ENCODE assay signal across 8 cellular contexts in genomic region chr5:132751444-132751843, GRCh38. TPM values are rescaled to one million over a fixed set of nuclear protein-coding genes. Genes with fewer than 3 reads are reported as not detected.
A peak's percentile ranks its signal among the peaks of the same experiment; 100 is the strongest.
DNase-seq lines count a peak whose midpoint lies in the region; ATAC-seq, FAIRE-seq and TF ChIP-seq lines count a peak whose summit lies in the region.
"Had no signal": no experiment of that assay in that cellular context is flagged by ENCODE, and none has a peak within 500 bp of the region (broad histone marks: within the 10 kb centered on the region; RNA-seq: fewer than 3 reads in every experiment).

No MANE protein-coding gene starts in this region.

- CTCF ChIA-PET in HEK293 (lab: Yijun Ruan, JAX), result interaction anchor here (0.6 to 1.0 kb wide), 3 partner anchors 14 to 1288 kb away, joined by 3 read pairs; partner anchors contain the start of gene KIF3A

- no peaks in the 10 kb centered on the region for H3K27me3 Mint-ChIP-seq in activated T-cell treated with anti-CD3 and anti-CD28 coated beads, Interleukin-2, amount 50 U/mL, for 72 hours (ENCODE audit: low read depth)
- peaks cover 5% of the 10 kb centered on the region for H3K27me3 Mint-ChIP-seq in osteocyte (ENCODE audit: unreplicated experiment)

- no peak overlapping the region for H3K27ac ChIP-seq in HEK293 (ENCODE audit: extremely low read depth, low read depth, low read length)
- H3K27ac ChIP-seq in gastrocnemius medialis, result no peak overlapping the region
- H3K27ac ChIP-seq in upper lobe of right lung, result no peak overlapping the region
- H3K27ac ChIP-seq: hepatocyte had no signal

- DNase-seq in GM18507 (ENCODE audit: extremely low spot score, insufficient read length, low read depth) (no peak), gastrocnemius medialis (peak; percentile 52 to 65), osteocyte (ENCODE audit: extremely low spot score, unreplicated experiment) (no peak), upper lobe of right lung (no peak)
- DNase-seq in activated T-cell treated with anti-CD3 and anti-CD28 coated beads, Interleukin-2, amount 50 U/mL, for 72 hours, result peak; percentile 49 to 51

- peaks cover 8 to 18% (median 15%) of the 10 kb centered on the region in 3 donors for H3K27me3 ChIP-seq in gastrocnemius medialis
- peaks cover 14% of the 10 kb centered on the region for H3K27me3 ChIP-seq in upper lobe of right lung

- H3K27ac Mint-ChIP-seq in activated T-cell treated with anti-CD3 and anti-CD28 coated beads, Interleukin-2, amount 50 U/mL, for 72 hours, result peak overlapping the region; percentile 95
- H3K27ac Mint-ChIP-seq in osteocyte (ENCODE audit: unreplicated experiment), result no peak overlapping the region

- H3K36me3 ChIP-seq in HEK293 (ENCODE audit: control insufficient read depth in 2 of 2, insufficient read depth in 1 of 2, low read length in 2 of 2) (peaks cover 0 to 4% of the 10 kb centered on the region in 2 experiments; a peak in 1 of 3 replicates), gastrocnemius medialis (no peaks in the 10 kb centered on the region), upper lobe of right lung (no peaks in the 10 kb centered on the region)

- intact Hi-C loops in gastrocnemius medialis (cut with DNase I; ENCODE audit: low total_unique reads), result no loop called here
- intact Hi-C loops in upper lobe of right lung (cut with DNase I), result no loop called here

- POLR2A ChIA-PET in HEK293 (lab: Yijun Ruan, JAX), result no interaction called here

- no peak for TF ChIP-seq CTCF in HEK293 (tag by site-specific recombination; IDR thresholded peaks at IDR 0.05)
- TF ChIP-seq CTCF in gastrocnemius medialis (IDR thresholded peaks at IDR 0.05 in 4 of 5, conservative IDR thresholded peaks at IDR 0.05 in 1 of 5), result no peak
- no peak for TF ChIP-seq CTCF in osteocyte (IDR thresholded peaks at IDR 0.05)
- no peak for TF ChIP-seq CTCF in upper lobe of right lung (IDR thresholded peaks at IDR 0.05)

- H3K9me3 ChIP-seq in HEK293 (ENCODE audit: control insufficient read depth, insufficient read depth, low read depth, low read length) (no peaks in the 10 kb centered on the region), gastrocnemius medialis (no peaks in the 10 kb centered on the region), upper lobe of right lung (no peaks in the 10 kb centered on the region)

- ATAC-seq in activated T-cell treated with anti-CD3 and anti-CD28 coated beads, Interleukin-2, amount 50 U/mL, for 72 hours (replicated peaks in 1 of 2), result peak; percentile 56 to 57
- ATAC-seq in gastrocnemius medialis (peak; percentile 69 to 70), GM19324 (IDR thresholded peaks at IDR 0.05; ENCODE audit: low FRiP score, unreplicated experiment) (no peak), upper lobe of right lung (no peak)

- no peaks in the 10 kb centered on the region for H3K4me1 ChIP-seq in HEK293 (ENCODE audit: control insufficient read depth, insufficient read depth, low read length)
- peaks cover 0 to 2% of the 10 kb centered on the region in 2 donors for H3K4me1 ChIP-seq in gastrocnemius medialis
- peaks cover 6% of the 10 kb centered on the region for H3K4me1 ChIP-seq in upper lobe of right lung

- peaks cover 48% of the 10 kb centered on the region for H3K4me1 Mint-ChIP-seq in activated T-cell treated with anti-CD3 and anti-CD28 coated beads, Interleukin-2, amount 50 U/mL, for 72 hours (ENCODE audit: low read depth)
- H3K4me1 Mint-ChIP-seq in osteocyte (ENCODE audit: unreplicated experiment), result peaks cover 20% of the 10 kb centered on the region

- in situ Hi-C loops in gastrocnemius medialis (cut with MboI; ENCODE audit: low sequenced_read_pairs in 4 of 4), result no loop called here

- no peak for TF ChIP-seq POLR2A in gastrocnemius medialis (IDR thresholded peaks at IDR 0.05)

- FAIRE-seq in GM18507 (lab: Jason Lieb, UNC), result peak; percentile 97

- no peak overlapping the region for H3K4me3 ChIP-seq in HEK293 (ENCODE audit: low read depth, low read length)
- H3K4me3 ChIP-seq in gastrocnemius medialis, result no peak overlapping the region
- no peak overlapping the region for H3K4me3 ChIP-seq in upper lobe of right lung
- H3K4me3 ChIP-seq: hepatocyte had no signal

- no peaks in the 10 kb centered on the region for H3K36me3 Mint-ChIP-seq in activated T-cell treated with anti-CD3 and anti-CD28 coated beads, Interleukin-2, amount 50 U/mL, for 72 hours (ENCODE audit: insufficient read depth in 2 of 2)
- H3K36me3 Mint-ChIP-seq in osteocyte (ENCODE audit: unreplicated experiment), result peaks cover 6% of the 10 kb centered on the region

- no peaks in the 10 kb centered on the region for H3K9me3 Mint-ChIP-seq in activated T-cell treated with anti-CD3 and anti-CD28 coated beads, Interleukin-2, amount 50 U/mL, for 72 hours
- no peaks in the 10 kb centered on the region for H3K9me3 Mint-ChIP-seq in osteocyte (ENCODE audit: unreplicated experiment)

- H3K4me3 Mint-ChIP-seq in activated T-cell treated with anti-CD3 and anti-CD28 coated beads, Interleukin-2, amount 50 U/mL, for 72 hours, result peak overlapping the region; percentile 9 to 81
- no peak overlapping the region for H3K4me3 Mint-ChIP-seq in osteocyte (ENCODE audit: unreplicated experiment)

TF ChIP-seq in HEK293, 187 proteins besides CTCF, POLR2A, EP300 and RAD21 (continues in another document):
- TF ChIP-seq ZNF366 (tag by site-specific recombination; conservative IDR thresholded peaks at IDR 0.05) (no peak), BCL11A (tag by site-specific recombination; IDR thresholded peaks at IDR 0.05; ENCODE audit: low read depth) (no peak), ZNF76 (tag by site-specific recombination; IDR thresholded peaks at IDR 0.05; ENCODE audit: borderline replicate concordance, low read depth) (no peak), ZBTB17 (tag by site-specific recombination; IDR thresholded peaks at IDR 0.05) (peak; percentile 72; the same call in 1 of the 2 replicates), AEBP2 (tag by site-specific recombination; IDR thresholded peaks at IDR 0.05; ENCODE audit: borderline replicate concordance) (no peak), KLF9 (tag by site-specific recombination; IDR thresholded peaks at IDR 0.05; ENCODE audit: low read depth) (no peak), ZNF549 (tag by site-specific recombination; IDR thresholded peaks at IDR 0.05) (no peak), ZNF48 (tag by site-specific recombination; IDR thresholded peaks at IDR 0.05) (no peak), ZNF707 (tag by site-specific recombination; IDR thresholded peaks at IDR 0.05) (no peak), ZNF664 (tag by site-specific recombination; IDR thresholded peaks at IDR 0.05) (no peak), ZFP37 (tag by site-specific recombination; IDR thresholded peaks at IDR 0.05) (no peak), ZNF660 (tag by site-specific recombination; IDR thresholded peaks at IDR 0.05) (no peak), ZNF555 (tag by site-specific recombination; conservative IDR thresholded peaks at IDR 0.05) (no peak)
- TF ChIP-seq, protein P1, sequence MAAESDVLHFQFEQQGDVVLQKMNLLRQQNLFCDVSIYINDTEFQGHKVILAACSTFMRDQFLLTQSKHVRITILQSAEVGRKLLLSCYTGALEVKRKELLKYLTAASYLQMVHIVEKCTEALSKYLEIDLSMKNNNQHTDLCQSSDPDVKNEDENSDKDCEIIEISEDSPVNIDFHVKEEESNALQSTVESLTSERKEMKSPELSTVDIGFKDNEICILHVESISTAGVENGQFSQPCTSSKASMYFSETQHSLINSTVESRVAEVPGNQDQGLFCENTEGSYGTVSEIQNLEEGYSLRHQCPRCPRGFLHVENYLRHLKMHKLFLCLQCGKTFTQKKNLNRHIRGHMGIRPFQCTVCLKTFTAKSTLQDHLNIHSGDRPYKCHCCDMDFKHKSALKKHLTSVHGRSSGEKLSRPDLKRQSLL (tag by site-specific recombination; IDR thresholded peaks at IDR 0.05), result no peak
- TF ChIP-seq, protein P2, sequence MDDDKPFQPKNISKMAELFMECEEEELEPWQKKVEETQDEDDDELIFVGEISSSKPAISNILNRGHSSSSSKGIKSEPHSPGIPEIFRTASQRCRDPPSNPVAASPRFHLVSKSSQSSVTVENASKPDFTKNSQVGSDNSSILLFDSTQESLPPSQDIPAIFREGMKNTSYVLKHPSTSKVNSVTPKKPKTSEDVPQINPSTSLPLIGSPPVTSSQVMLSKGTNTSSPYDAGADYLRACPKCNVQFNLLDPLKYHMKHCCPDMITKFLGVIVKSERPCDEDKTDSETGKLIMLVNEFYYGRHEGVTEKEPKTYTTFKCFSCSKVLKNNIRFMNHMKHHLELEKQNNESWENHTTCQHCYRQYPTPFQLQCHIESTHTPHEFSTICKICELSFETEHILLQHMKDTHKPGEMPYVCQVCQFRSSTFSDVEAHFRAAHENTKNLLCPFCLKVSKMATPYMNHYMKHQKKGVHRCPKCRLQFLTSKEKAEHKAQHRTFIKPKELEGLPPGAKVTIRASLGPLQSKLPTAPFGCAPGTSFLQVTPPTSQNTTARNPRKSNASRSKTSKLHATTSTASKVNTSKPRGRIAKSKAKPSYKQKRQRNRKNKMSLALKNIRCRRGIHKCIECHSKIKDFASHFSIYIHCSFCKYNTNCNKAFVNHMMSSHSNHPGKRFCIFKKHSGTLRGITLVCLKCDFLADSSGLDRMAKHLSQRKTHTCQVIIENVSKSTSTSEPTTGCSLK (tag by site-specific recombination; IDR thresholded peaks at IDR 0.05), result no peak

RNA-seq across cellular contexts. Expression of gene CCNI2, which starts 4.2 kb away (rescaled TPM):
- 1 to 10 TPM; 3.4 to 4.6 TPM for total RNA-seq in activated T-cell treated with anti-CD3 and anti-CD28 coated beads, Interleukin-2, amount 50 U/mL, for 72 hours
- total RNA-seq in gastrocnemius medialis (not detected), osteocyte (not detected in 2 replicates), upper lobe of right lung (0.55 TPM)

RNA-seq across cellular contexts. Expression of gene KIF3A, which starts 14.1 kb away (rescaled TPM):
- 10 to 100 TPM; 20.0 to 26.9 TPM for total RNA-seq in activated T-cell treated with anti-CD3 and anti-CD28 coated beads, Interleukin-2, amount 50 U/mL, for 72 hours
- total RNA-seq in gastrocnemius medialis (1 to 10 TPM; 2.5 to 4.2 (median 3.4) TPM), osteocyte (15.3 and 21.9 TPM in 2 replicates), upper lobe of right lung (10.5 TPM)

RNA-seq across cellular contexts. Expression of gene SEPTIN8, which starts 25.6 kb away (rescaled TPM):
- 10 to 100 TPM; 24.7 to 26.4 TPM for total RNA-seq in activated T-cell treated with anti-CD3 and anti-CD28 coated beads, Interleukin-2, amount 50 U/mL, for 72 hours
- total RNA-seq in gastrocnemius medialis (1 to 10 TPM; 5.2 to 7.9 (median 6.8) TPM), osteocyte (57.9 and 60.2 TPM in 2 replicates), upper lobe of right lung (42.6 TPM)

Comparison
In these comparisons a context has a peak if more than half of its experiments do, and no peak if none do; other contexts are left out.
1. DNase-seq: peak in activated T-cell treated with anti-CD3 and anti-CD28 coated beads, Interleukin-2, amount 50 U/mL, for 72 hours (2 of 2) and gastrocnemius medialis (2 of 2); none in GM18507 (single experiment), osteocyte (single experiment) and upper lobe of right lung (single experiment).
2. ATAC-seq: peak in activated T-cell treated with anti-CD3 and anti-CD28 coated beads, Interleukin-2, amount 50 U/mL, for 72 hours (2 of 2) and gastrocnemius medialis (2 of 2); none in GM19324 (single experiment) and upper lobe of right lung (single experiment).